In genomic region chr16:1125471-1125870, GRCh38 we compare ENCODE assay signal across 11 cellular contexts. TPM values are rescaled to one million over a fixed set of nuclear protein-coding genes. Genes with fewer than 3 reads are reported as not detected.
A peak's percentile ranks its signal among the peaks of the same experiment; 100 is the strongest.
DNase-seq lines count a peak whose midpoint lies in the region; ATAC-seq and TF ChIP-seq lines count a peak whose summit lies in the region.
"Had no signal": no experiment of that assay in that cellular context is flagged by ENCODE, and none has a peak within 500 bp of the region (broad histone marks: within the 10 kb centered on the region; RNA-seq: fewer than 3 reads in every experiment).

No MANE protein-coding gene starts in this region.

- no peaks in the 10 kb centered on the region for H3K36me3 Mint-ChIP-seq in progenitor cell of endocrine pancreas (ENCODE audit: insufficient read depth)

- no CpG with 5 or more reads among the region's 18 CpGs for WGBS in neuronal stem cell (ENCODE audit: extremely low coverage in 2 of 2, insufficient read length in 2 of 2, insufficient replicate concordance in 1 of 2), 2 donors
- WGBS in mesendoderm (ENCODE audit: extremely low coverage, insufficient coverage, low lambda C conversion rate), result no CpG with 5 or more reads among the region's 18 CpGs

- H3K4me1 ChIP-seq in neuronal stem cell (ENCODE audit: control insufficient read depth in 2 of 2, insufficient read depth in 1 of 2, low read depth in 1 of 2, low read length in 2 of 2) (peaks cover 11 to 15% of the 10 kb centered on the region in 2 donors), mesendoderm (ENCODE audit: control insufficient read depth, low read depth, low read length) (no peaks in the 10 kb centered on the region)
- H3K4me1 ChIP-seq: gastrocnemius medialis, right atrium auricular region had no signal

- H3K27me3 Mint-ChIP-seq in progenitor cell of endocrine pancreas, result no peaks in the 10 kb centered on the region

- peak overlapping the region; percentile 85 for H3K18ac ChIP-seq in neuronal stem cell (ENCODE audit: low read length)
- no peak overlapping the region for H3K18ac ChIP-seq in mesendoderm (ENCODE audit: low read length)

- no peaks in the 10 kb centered on the region for H3K36me3 ChIP-seq in neuronal stem cell (replicated peaks in 1 of 2; ENCODE audit: control insufficient read depth in 2 of 2, insufficient read depth in 2 of 2, low read length in 2 of 2)
- H3K36me3 ChIP-seq in mesendoderm (ENCODE audit: control insufficient read depth, insufficient read depth, low read length), result no peaks in the 10 kb centered on the region
- H3K36me3 ChIP-seq: gastrocnemius medialis, right atrium auricular region had no signal

- in situ Hi-C loops in KBM-7 (cut with MboI; ENCODE audit: low pct_unique_long_range_greater_than_20kb, low sequenced_read_pairs), result no loop called here

- H2BK12ac ChIP-seq in neuronal stem cell (ENCODE audit: low read length), result peak overlapping the region; percentile 58

- DNase-seq in D341Med (ENCODE audit: low spot score) (peak; percentile 60), KBM-7 (peak; percentile 43), neuronal stem cell (ENCODE audit: low spot score) (no peak), progenitor cell of endocrine pancreas (ENCODE audit: low spot score, unreplicated experiment) (no peak), mesendoderm (no peak)
- peak; percentile 42 for DNase-seq in activated naive CD4-positive, alpha-beta T cell treated with anti-CD3 and anti-CD28 coated beads, Interleukin-2, amount 50 U/mL, for 16 hours
- DNase-seq: gastrocnemius medialis had no signal

- TF ChIP-seq CTCF in progenitor cell of endocrine pancreas (IDR thresholded peaks at IDR 0.05; ENCODE audit: unreplicated experiment), result no peak

- H2AK5ac ChIP-seq in neuronal stem cell (ENCODE audit: low read depth, low read length), result peak overlapping the region; percentile 98
- H2AK5ac ChIP-seq in mesendoderm (ENCODE audit: low read length), result no peak overlapping the region

- peak overlapping the region; percentile 73 for H3K23ac ChIP-seq in neuronal stem cell (ENCODE audit: low read depth, low read length, poor library complexity)
- no peak overlapping the region for H3K23ac ChIP-seq in mesendoderm (ENCODE audit: low read length)

- H3K4me3 Mint-ChIP-seq in progenitor cell of endocrine pancreas (ENCODE audit: low read depth), result no peak overlapping the region

- H3K79me1 ChIP-seq in neuronal stem cell (ENCODE audit: low read depth, low read length) (no peaks in the 10 kb centered on the region), mesendoderm (ENCODE audit: low read length) (no peaks in the 10 kb centered on the region)

- no peak overlapping the region for H2BK120ac ChIP-seq in neuronal stem cell (ENCODE audit: low read depth, low read length)
- no peak overlapping the region for H2BK120ac ChIP-seq in mesendoderm (ENCODE audit: low read depth, low read length)

- H2BK5ac ChIP-seq in neuronal stem cell (ENCODE audit: low read length), result peak overlapping the region; percentile 53
- no peak overlapping the region for H2BK5ac ChIP-seq in mesendoderm (ENCODE audit: low read length)

- H3K4me3 ChIP-seq in neuronal stem cell (ENCODE audit: low read length in 2 of 2) (no peak overlapping the region), mesendoderm (ENCODE audit: low read length) (no peak overlapping the region)
- H3K4me3 ChIP-seq: gastrocnemius medialis, right atrium auricular region had no signal

- no peak overlapping the region for H3K4ac ChIP-seq in neuronal stem cell (ENCODE audit: low read length)
- no peak overlapping the region for H3K4ac ChIP-seq in mesendoderm (ENCODE audit: low read depth, low read length)

- ATAC-seq in GM18505 (IDR thresholded peaks at IDR 0.05; ENCODE audit: unreplicated experiment), result no peak
- no peak for ATAC-seq in HG03378 (IDR thresholded peaks at IDR 0.05; ENCODE audit: unreplicated experiment)
- ATAC-seq: gastrocnemius medialis had no signal

- peaks cover 11% of the 10 kb centered on the region for H3K4me1 Mint-ChIP-seq in progenitor cell of endocrine pancreas (ENCODE audit: low read depth)

- H3K9ac ChIP-seq in neuronal stem cell (ENCODE audit: low read depth, low read length, poor library complexity) (no peak overlapping the region), mesendoderm (ENCODE audit: low read length) (no peak overlapping the region)

- no peaks in the 10 kb centered on the region for H3K79me2 ChIP-seq in mesendoderm (ENCODE audit: control insufficient read depth, insufficient read depth, low read length)

- peak overlapping the region; percentile 87 for H2BK15ac ChIP-seq in neuronal stem cell (ENCODE audit: low read length)
- H2BK15ac ChIP-seq in mesendoderm (replicated peaks; ENCODE audit: low read depth), result no peak overlapping the region

- H3K56ac ChIP-seq in mesendoderm (ENCODE audit: low read length), result no peak overlapping the region

- H3K27me3 ChIP-seq in neuronal stem cell (ENCODE audit: control insufficient read depth in 3 of 3, insufficient read depth in 3 of 3, low read depth in 1 of 3, low read length in 3 of 3) (peaks cover 0 to 25% (median 0%) of the 10 kb centered on the region in 3 experiments), mesendoderm (ENCODE audit: insufficient read depth, low read length, poor library complexity) (no peaks in the 10 kb centered on the region)
- H3K27me3 ChIP-seq: right atrium auricular region had no signal

- no peaks in the 10 kb centered on the region for H3K9me3 Mint-ChIP-seq in progenitor cell of endocrine pancreas (ENCODE audit: low read depth)

- H4K5ac ChIP-seq in mesendoderm (ENCODE audit: low read length), result no peak overlapping the region

- no peak overlapping the region for H3K14ac ChIP-seq in neuronal stem cell (ENCODE audit: low read length)

- H3K27ac ChIP-seq in neuronal stem cell (replicated peaks; ENCODE audit: low read length) (no peak overlapping the region), mesendoderm (ENCODE audit: low read depth, low read length) (no peak overlapping the region)
- H3K27ac ChIP-seq: gastrocnemius medialis, right atrium auricular region had no signal

- no peak overlapping the region for H3K27ac Mint-ChIP-seq in progenitor cell of endocrine pancreas

- H3K9me3 ChIP-seq in neuronal stem cell (replicated peaks in 1 of 2; ENCODE audit: control insufficient read depth in 2 of 2, insufficient read depth in 1 of 2, low read depth in 1 of 2, low read length in 2 of 2), result peaks cover 0 to 2% of the 10 kb centered on the region in 2 donors
- H3K9me3 ChIP-seq: gastrocnemius medialis, right atrium auricular region had no signal

- H3K4me2 ChIP-seq in neuronal stem cell (ENCODE audit: insufficient read depth, low read length, poor library complexity, severe bottlenecking) (no peak overlapping the region), mesendoderm (ENCODE audit: low read length) (no peak overlapping the region)

- H2AFZ ChIP-seq in neuronal stem cell (ENCODE audit: low read length), result no peak overlapping the region

- H4K91ac ChIP-seq in neuronal stem cell (ENCODE audit: low read depth, low read length, poor library complexity), result no peak overlapping the region

- H4K8ac ChIP-seq in neuronal stem cell (ENCODE audit: low read depth, low read length) (no peak overlapping the region), mesendoderm (ENCODE audit: low read depth, low read length) (no peak overlapping the region)

- TF ChIP-seq POLR2A in GM18505 (IDR thresholded peaks at IDR 0.05; ENCODE audit: borderline replicate concordance, extremely low read depth, insufficient read depth, insufficient read length), result no peak

RNA-seq across cellular contexts. Expression of gene CACNA1H, which starts 27.4 kb away (rescaled TPM):
- 21.5 TPM for polyA plus RNA-seq in neuronal stem cell (2013, experiment 1 of 2)
- 21.7 TPM for polyA plus RNA-seq in neuronal stem cell (2013, experiment 2 of 2)
- total RNA-seq in progenitor cell of endocrine pancreas, result 42.3 and 42.8 TPM in 2 replicates
- 5.3 TPM for polyA plus RNA-seq in mesendoderm (2013, experiment 1 of 2)
- polyA plus RNA-seq in mesendoderm (2013, experiment 2 of 2), result 4.9 TPM

RNA-seq across cellular contexts. Expression of gene C1QTNF8, which starts 29.4 kb away (rescaled TPM):
- polyA plus RNA-seq in neuronal stem cell (2013, experiment 1 of 2), result not detected
- not detected for polyA plus RNA-seq in neuronal stem cell (2013, experiment 2 of 2)
- not detected in 2 replicates for total RNA-seq in progenitor cell of endocrine pancreas
- polyA plus RNA-seq in mesendoderm (2013, experiment 1 of 2), result not detected
- not detected for polyA plus RNA-seq in mesendoderm (2013, experiment 2 of 2)
- total RNA-seq: gastrocnemius medialis, right atrium auricular region, urinary bladder had no signal
- polyA plus RNA-seq: urinary bladder had no signal

RNA-seq across cellular contexts. Expression of gene SSTR5, which starts 52.9 kb away (rescaled TPM):
- not detected for polyA plus RNA-seq in neuronal stem cell (2013, experiment 1 of 2)
- not detected for polyA plus RNA-seq in neuronal stem cell (2013, experiment 2 of 2)
- total RNA-seq in progenitor cell of endocrine pancreas, result 1.0 and 1.4 TPM in 2 replicates
- 0.03 TPM for polyA plus RNA-seq in mesendoderm (2013, experiment 1 of 2)
- polyA plus RNA-seq in mesendoderm (2013, experiment 2 of 2), result not detected

Comparison
In these comparisons a context has a peak if more than half of its experiments do, and no peak if none do; other contexts are left out.
1. DNase-seq: peak in D341Med (single experiment), KBM-7 (single experiment) and activated naive CD4-positive, alpha-beta T cell treated with anti-CD3 and anti-CD28 coated beads, Interleukin-2, amount 50 U/mL, for 16 hours (single experiment); none in neuronal stem cell (single experiment), progenitor cell of endocrine pancreas (single experiment) and mesendoderm (single experiment).